8 cellular contexts compared by ENCODE assay signal in genomic region chr22:37454857-37455686, GRCh38. TPM values are rescaled to one million over a fixed set of nuclear protein-coding genes. Genes with fewer than 3 reads are reported as not detected.
DNase-seq lines count a peak whose midpoint lies in the region; ATAC-seq and TF ChIP-seq lines count a peak whose summit lies in the region.

No MANE protein-coding gene starts in this region.

- 12 to 29% (median 15%) methylated on average over 21 of the region's 21 CpGs for WGBS in ovary, 3 donors

- intact Hi-C loops in ovary (cut with DNase I), result no loop called here

- H3K4me3 ChIP-seq in AG09309 (ENCODE audit: control insufficient read depth, low read depth, low read length) (no peak overlapping the region), adipocyte (ENCODE audit: low read length) (peak overlapping the region; percentile 57), ovary (no peak overlapping the region)

- TF ChIP-seq POLR2A in ovary (IDR thresholded peaks at IDR 0.05), result no peak

- H3K27me3 ChIP-seq in adipocyte (replicated peaks; ENCODE audit: control insufficient read depth, insufficient read depth, low read length) (peaks cover 22% of the 10 kb centered on the region), ovary (no peaks in the 10 kb centered on the region)

- no peaks in the 10 kb centered on the region for H3K9me3 Mint-ChIP-seq in T-cell

- TF ChIP-seq CTCF in AG09309 (IDR thresholded peaks at IDR 0.05; ENCODE audit: control insufficient read depth, insufficient read depth, low read depth, low read length, missing control alignments), result no peak
- TF ChIP-seq CTCF in ovary (IDR thresholded peaks at IDR 0.05), result no peak

- POLR2A ChIA-PET in T-cell (lab: Charles Lee), result no interaction called here

- no peak overlapping the region for H3K9ac ChIP-seq in adipocyte (ENCODE audit: low read length)

- no peak overlapping the region for H3K27ac ChIP-seq in ovary

- DNase-seq in AG09309 (ENCODE audit: low read depth), result peak; percentile 43
- peak; percentile 58 for DNase-seq in HuH-7.5 (ENCODE audit: low spot score)
- peak; percentile 75 for DNase-seq in adipocyte (ENCODE audit: low read depth)
- DNase-seq in left lobe of liver (ENCODE audit: low spot score), result peak; percentile 60
- no peak for DNase-seq in NCI-H187 (lab: John Stamatoyannopoulos, UW)
- DNase-seq in T-cell, result no peak
- no peak for DNase-seq in GF-D8 (lab: John Stamatoyannopoulos, UW)
- no peak for DNase-seq in ovary

- no peak for TF ChIP-seq EP300 in ovary (IDR thresholded peaks at IDR 0.05)

- no peak overlapping the region for H3K4me3 Mint-ChIP-seq in T-cell

- H3K27me3 Mint-ChIP-seq in T-cell, result no peaks in the 10 kb centered on the region

- H3K4me1 ChIP-seq in adipocyte (ENCODE audit: control insufficient read depth, insufficient read depth, low read length) (peaks cover 17% of the 10 kb centered on the region), ovary (ENCODE audit: insufficient read depth) (peaks cover 3% of the 10 kb centered on the region)

- peak; percentile 60 for ATAC-seq in left lobe of liver
- ATAC-seq in T-cell (replicated peaks in 1 of 4), result no peak

- peaks cover 14% of the 10 kb centered on the region for H3K9me3 ChIP-seq in adipocyte (ENCODE audit: control insufficient read depth, low read length)
- no peaks in the 10 kb centered on the region for H3K9me3 ChIP-seq in ovary

- H3K4me1 Mint-ChIP-seq in T-cell, result peaks cover 7 to 16% (median 9%) of the 10 kb centered on the region in 3 donors

- CTCF ChIA-PET in T-cell (lab: Charles Lee), result no interaction called here

- peaks cover 14% of the 10 kb centered on the region for H3K36me3 Mint-ChIP-seq in T-cell

- no peaks in the 10 kb centered on the region for H3K36me3 ChIP-seq in adipocyte (ENCODE audit: control insufficient read depth, insufficient read depth, low read length, severe bottlenecking)
- H3K36me3 ChIP-seq in ovary, result no peaks in the 10 kb centered on the region

- H3K27ac Mint-ChIP-seq in T-cell, result no peak overlapping the region

RNA-seq across cellular contexts. Expression of gene ELFN2, which starts 27.8 kb away (rescaled TPM):
- total RNA-seq in left lobe of liver, result 0.23 TPM
- under 1 TPM; 0.09 to 0.88 (median 0.70) TPM for total RNA-seq in T-cell
- total RNA-seq in ovary, result under 1 TPM in 2 of 7 donors, not detected in 5; 0.02 to 0.03 TPM
- polyA plus RNA-seq in ovary, result under 1 TPM; 0.01 to 0.05 TPM

RNA-seq across cellular contexts. Expression of gene MFNG, which starts 31.1 kb away (rescaled TPM):
- total RNA-seq in left lobe of liver (8.0 TPM), T-cell (100 to 1,000 TPM; 153 to 296 (median 268) TPM), ovary (10 to 100 TPM in 1 of 7 donors, 1 to 10 TPM in 6; 4.4 to 11.1 (median 7.1) TPM)
- polyA plus RNA-seq in ovary, result 1 to 10 TPM; 4.7 to 7.1 TPM

Comparison
In these comparisons a context has a peak if more than half of its experiments do, and no peak if none do; other contexts are left out.
1. DNase-seq: peak in AG09309 (single experiment), HuH-7.5 (single experiment), adipocyte (single experiment) and left lobe of liver (single experiment); none in NCI-H187 (0 of 2), T-cell (0 of 34), GF-D8 (single experiment) and ovary (0 of 5).
2. RNA of gene MFNG, which starts 31.1 kb away (total RNA-seq): 153 to 296 TPM in T-cell; 8.0 TPM in left lobe of liver (single experiment) and 4.4 to 11.1 TPM in ovary; every median in the first group is over 10 times any median in the second.